ENCODE assay signal across 9 cellular contexts in the genomic region with DNA sequence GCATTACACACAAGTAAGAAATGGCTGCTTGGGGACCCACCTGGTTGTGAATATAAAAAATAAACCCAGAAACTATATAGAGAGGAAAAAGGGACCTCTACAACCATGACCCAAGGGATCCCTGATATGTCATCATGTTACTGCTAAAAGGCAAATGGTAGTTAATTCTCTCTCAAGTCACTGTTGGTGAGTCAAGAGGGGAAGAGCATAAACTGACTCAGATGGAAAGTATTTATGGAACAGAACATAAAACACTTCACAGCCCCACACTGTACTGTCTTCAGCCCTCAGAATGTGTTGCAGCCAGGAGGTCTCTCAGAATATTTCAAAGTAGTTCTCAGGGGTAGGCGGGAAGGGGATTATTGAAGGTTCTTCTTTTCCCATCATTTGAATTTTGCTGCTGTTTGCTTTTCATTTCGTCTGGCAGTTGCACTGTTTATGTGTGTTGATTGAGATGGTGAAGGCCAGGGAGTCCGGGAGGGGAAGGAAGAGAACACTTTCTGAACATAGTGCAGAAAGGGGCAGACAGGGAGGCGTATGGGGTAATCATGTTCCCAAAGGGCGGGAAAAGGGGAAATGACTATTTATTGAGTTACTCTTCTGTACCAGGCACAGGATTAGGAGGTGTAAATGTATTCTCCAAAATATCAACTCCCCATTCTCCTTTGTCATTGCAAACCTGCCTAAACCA.
DNase-seq lines count a peak whose midpoint lies in the region; ATAC-seq, FAIRE-seq and TF ChIP-seq lines count a peak whose summit lies in the region.
"Had no signal": no experiment of that assay in that cellular context is flagged by ENCODE, and none has a peak within 500 bp of the region (broad histone marks: within the 10 kb centered on the region; RNA-seq: fewer than 3 reads in every experiment).

No MANE protein-coding gene starts in this region.

- no peak overlapping the region for H3K9ac ChIP-seq in MM.1S (ENCODE audit: low read length)

- H3K27me3 Mint-ChIP-seq in natural killer cell treated with Interleukin-12 subunit alpha and Interleukin-12 subunit beta and Interleukin-15 and Interleukin-18, amount 100 ng/mL, for 72 hours: no peaks in the 10 kb centered on the region

- no peak overlapping the region for H3K27ac Mint-ChIP-seq in natural killer cell treated with Interleukin-12 subunit alpha and Interleukin-12 subunit beta and Interleukin-15 and Interleukin-18, amount 100 ng/mL, for 72 hours

- DNase-seq in COLO829 (ENCODE audit: low spot score) (peak; percentile 32), bronchial epithelial cell (ENCODE audit: low read depth) (peak; percentile 76), myocyte (ENCODE audit: low read depth) (peak; percentile 70), MM.1S (no peak)
- DNase-seq in effector memory CD4-positive, alpha-beta T cell: no peak
- no peak for DNase-seq in natural killer cell treated with Interleukin-12 subunit alpha and Interleukin-12 subunit beta and Interleukin-15 and Interleukin-18, amount 100 ng/mL, for 72 hours (ENCODE audit: low spot score)
- DNase-seq: lower lobe of right lung had no signal

- H3K36me3 ChIP-seq in bronchial epithelial cell (ENCODE audit: control insufficient read depth, insufficient read depth, low read length): no peaks in the 10 kb centered on the region
- no peaks in the 10 kb centered on the region for H3K36me3 ChIP-seq in effector memory CD4-positive, alpha-beta T cell (ENCODE audit: control insufficient read depth, insufficient read depth, low read length)
- no peaks in the 10 kb centered on the region for H3K36me3 ChIP-seq in MM.1S (replicated peaks; ENCODE audit: insufficient read depth, low read length)
- H3K36me3 ChIP-seq: lower lobe of right lung had no signal

- H3K4me3 ChIP-seq in bronchial epithelial cell (ENCODE audit: low read depth, low read length) (no peak overlapping the region), MM.1S (ENCODE audit: low read length) (no peak overlapping the region)
- no peak overlapping the region for H3K4me3 ChIP-seq in effector memory CD4-positive, alpha-beta T cell (ENCODE audit: insufficient read depth, low read depth, low read length, poor library complexity, severe bottlenecking)
- H3K4me3 ChIP-seq: lower lobe of right lung had no signal

- H3K79me2 ChIP-seq in MM.1S (ENCODE audit: low read length): no peaks in the 10 kb centered on the region

- H4K20me1 ChIP-seq in MM.1S (ENCODE audit: insufficient read depth, low read length): no peaks in the 10 kb centered on the region

- ATAC-seq in HG03469 (IDR thresholded peaks at IDR 0.05; ENCODE audit: unreplicated experiment) (peak; percentile 39), GM19467 (IDR thresholded peaks at IDR 0.05; ENCODE audit: unreplicated experiment) (no peak)
- ATAC-seq in natural killer cell treated with Interleukin-12 subunit alpha and Interleukin-12 subunit beta and Interleukin-15 and Interleukin-18, amount 100 ng/mL, for 72 hours: no peak
- ATAC-seq: lower lobe of right lung had no signal

- no peak overlapping the region for H3K4me3 Mint-ChIP-seq in natural killer cell treated with Interleukin-12 subunit alpha and Interleukin-12 subunit beta and Interleukin-15 and Interleukin-18, amount 100 ng/mL, for 72 hours

- no peaks in the 10 kb centered on the region for H3K9me2 ChIP-seq in MM.1S (replicated peaks; ENCODE audit: insufficient read depth, low read length)

- H3F3A ChIP-seq in MM.1S (ENCODE audit: insufficient read depth, low read length): no peaks in the 10 kb centered on the region

- H3K36me3 Mint-ChIP-seq in natural killer cell treated with Interleukin-12 subunit alpha and Interleukin-12 subunit beta and Interleukin-15 and Interleukin-18, amount 100 ng/mL, for 72 hours: no peaks in the 10 kb centered on the region

- FAIRE-seq in bronchial epithelial cell (lab: Jason Lieb, UNC): no peak

- H3K4me2 ChIP-seq in MM.1S (ENCODE audit: low read depth, low read length): no peak overlapping the region

- no peaks in the 10 kb centered on the region for H3K9me3 ChIP-seq in effector memory CD4-positive, alpha-beta T cell (ENCODE audit: control insufficient read depth, low read length)
- H3K9me3 ChIP-seq in MM.1S (replicated peaks; ENCODE audit: insufficient read depth, low read length): no peaks in the 10 kb centered on the region
- H3K9me3 ChIP-seq: lower lobe of right lung had no signal

- no peak overlapping the region for H3K27ac ChIP-seq in effector memory CD4-positive, alpha-beta T cell (ENCODE audit: insufficient read depth, low read length, poor library complexity, severe bottlenecking)
- no peak overlapping the region for H3K27ac ChIP-seq in MM.1S (ENCODE audit: low read length)
- H3K27ac ChIP-seq: lower lobe of right lung had no signal

- H3K27me3 ChIP-seq in bronchial epithelial cell (ENCODE audit: control insufficient read depth, insufficient read depth, low read length) (no peaks in the 10 kb centered on the region), MM.1S (replicated peaks; ENCODE audit: insufficient read depth, low read length) (no peaks in the 10 kb centered on the region)
- no peaks in the 10 kb centered on the region for H3K27me3 ChIP-seq in effector memory CD4-positive, alpha-beta T cell (replicated peaks; ENCODE audit: control insufficient read depth, insufficient read depth, low read length, poor library complexity, severe bottlenecking)

- no peaks in the 10 kb centered on the region for H3K4me1 ChIP-seq in effector memory CD4-positive, alpha-beta T cell (ENCODE audit: control insufficient read depth, insufficient read depth, low read length, poor library complexity, severe bottlenecking)
- H3K4me1 ChIP-seq in MM.1S (ENCODE audit: low read length): no peaks in the 10 kb centered on the region

- peaks cover 1% of the 10 kb centered on the region for H3K9me3 Mint-ChIP-seq in natural killer cell treated with Interleukin-12 subunit alpha and Interleukin-12 subunit beta and Interleukin-15 and Interleukin-18, amount 100 ng/mL, for 72 hours

- no peak overlapping the region for H2AFZ ChIP-seq in MM.1S (ENCODE audit: low read length)

- TF ChIP-seq CTCF in bronchial epithelial cell (IDR thresholded peaks at IDR 0.05; ENCODE audit: insufficient read depth, low read length, severe bottlenecking): no peak
- no peak for TF ChIP-seq CTCF in MM.1S (IDR thresholded peaks at IDR 0.05; ENCODE audit: low read length)

- no peaks in the 10 kb centered on the region for H3K4me1 Mint-ChIP-seq in natural killer cell treated with Interleukin-12 subunit alpha and Interleukin-12 subunit beta and Interleukin-15 and Interleukin-18, amount 100 ng/mL, for 72 hours (ENCODE audit: low read depth in 2 of 2)

Comparison
In these comparisons a context has a peak if more than half of its experiments do, and no peak if none do; other contexts are left out.
1. DNase-seq: peak in COLO829 (single experiment), bronchial epithelial cell (single experiment) and myocyte (single experiment); none in effector memory CD4-positive, alpha-beta T cell (0 of 3), MM.1S (single experiment) and natural killer cell treated with Interleukin-12 subunit alpha and Interleukin-12 subunit beta and Interleukin-15 and Interleukin-18, amount 100 ng/mL, for 72 hours (single experiment).